In genomic region chr5:117138523-117138922, GRCh38 we compare ENCODE assay signal across 21 cellular contexts.
A peak's percentile ranks its signal among the peaks of the same experiment; 100 is the strongest.
DNase-seq lines count a peak whose midpoint lies in the region; ATAC-seq, FAIRE-seq and TF ChIP-seq lines count a peak whose summit lies in the region.
"Had no signal": no experiment of that assay in that cellular context is flagged by ENCODE, and none has a peak within 500 bp of the region (broad histone marks: within the 10 kb centered on the region; RNA-seq: fewer than 3 reads in every experiment).

No MANE protein-coding gene starts in this region.

- H3K4me3 ChIP-seq in HepG2 (replicated peaks in 1 of 3; ENCODE audit: insufficient read depth in 1 of 3, low read depth in 2 of 3, low read length in 3 of 3) (no peak overlapping the region), right lobe of liver (no peak overlapping the region), pancreas (no peak overlapping the region)

- H3K4me1 ChIP-seq in HepG2 (ENCODE audit: insufficient read depth, low read length) = no peaks in the 10 kb centered on the region
- H3K4me1 ChIP-seq in right lobe of liver = no peaks in the 10 kb centered on the region
- no peaks in the 10 kb centered on the region for H3K4me1 ChIP-seq in pancreas

- no peaks in the 10 kb centered on the region for H3K36me3 ChIP-seq in HepG2 (replicated peaks in 1 of 2; ENCODE audit: control insufficient read depth in 1 of 2, insufficient read depth in 2 of 2, low read length in 2 of 2)
- H3K36me3 ChIP-seq in right lobe of liver = no peaks in the 10 kb centered on the region
- no peaks in the 10 kb centered on the region for H3K36me3 ChIP-seq in pancreas

- H3K4me2 ChIP-seq in HepG2 (ENCODE audit: low read depth, low read length) = no peak overlapping the region

- TF ChIP-seq POLR2A in HepG2 (IDR thresholded peaks at IDR 0.05; ENCODE audit: insufficient read depth in 1 of 2, low read depth in 2 of 2, low read length in 2 of 2) (no peak), right lobe of liver (IDR thresholded peaks at IDR 0.05) (no peak)

- 3% methylated on average over 3 of the region's 3 CpGs for WGBS in HepG2 (ENCODE audit: low lambda C conversion rate)
- 82% methylated on average over 3 of the region's 3 CpGs for WGBS in right lobe of liver (ENCODE audit: insufficient coverage, low coverage, low lambda C conversion rate, missing lambda C conversion rate)
- 81 to 88% methylated on average over 3 of the region's 3 CpGs for WGBS in pancreas, 2 donors

- H3K27me3 ChIP-seq in HepG2 (ENCODE audit: control insufficient read depth in 1 of 2, insufficient read depth in 2 of 2, low read length in 2 of 2) = no peaks in the 10 kb centered on the region
- H3K27me3 ChIP-seq in right lobe of liver = no peaks in the 10 kb centered on the region
- no peaks in the 10 kb centered on the region for H3K27me3 ChIP-seq in pancreas

- intact Hi-C loops in HepG2 (cut with micrococcal nuclease; ENCODE audit: unreplicated experiment) = no loop called here
- intact Hi-C loops in right lobe of liver (cut with DNase I) = no loop called here
- intact Hi-C loops in pancreas (cut with DNase I) = no loop called here

- H4K20me1 ChIP-seq in HepG2 (ENCODE audit: insufficient read depth, low read length) = no peaks in the 10 kb centered on the region

- no peak overlapping the region for H3K9ac ChIP-seq in HepG2 (ENCODE audit: insufficient read depth, low read depth, low read length)

- H2AFZ ChIP-seq in HepG2 (ENCODE audit: low read length) = no peak overlapping the region

- H3K9me3 ChIP-seq in HepG2 (ENCODE audit: low read length) (no peaks in the 10 kb centered on the region), right lobe of liver (no peaks in the 10 kb centered on the region), pancreas (no peaks in the 10 kb centered on the region)

- POLR2A ChIA-PET in HepG2 (lab: Yijun Ruan, JAX) = no interaction called here

- no TSS peak for BruUV-seq in HepG2 (replicated peaks; lab: Mats Ljungman, UMichigan)

- DNase-seq in HepG2 (ENCODE audit: low spot score) (no peak), right lobe of liver (no peak), RCC 7860 (ENCODE audit: low spot score) (no peak), pancreas (no peak), NCI-H1694 treated with DMSO at 0.1 percent for 48 hours (lab: John Stamatoyannopoulos, UW) (no peak), HuH-7 (ENCODE audit: low spot score) (no peak), activated gamma-delta T cell (lab: John Stamatoyannopoulos, UW) (no peak)
- DNase-seq: 8988T; C1 segment of cervical spinal cord; Calu3; CD4-positive, alpha-beta memory T cell; COR-L47; DMS53; DMS79 treated with DMSO at 0.1 percent for 48 hours; GF-D8; GOT3; HCEC 1CT had no signal

- TF ChIP-seq RAD21 in HepG2 (CRISPR knock-in tag; IDR thresholded peaks at IDR 0.05) = no peak

- CTCF ChIA-PET in HepG2 (lab: Yijun Ruan, JAX; ENCODE audit: low intra/inter-chr PET ratio, low total read pairs) = no interaction called here

- in situ Hi-C loops in HepG2 (cut with HindIII; ENCODE audit: extremely low pct_ligation_motif_present, low pct_unique_long_range_greater_than_20kb) = no loop called here

- TF ChIP-seq EP300 in HepG2 (IDR thresholded peaks at IDR 0.05; ENCODE audit: low read depth in 2 of 2, low read length in 2 of 2) (no peak), HepG2 (CRISPR knock-in tag; IDR thresholded peaks at IDR 0.05; ENCODE audit: borderline replicate concordance) (no peak)

- no peak overlapping the region for H3K27ac ChIP-seq in HepG2 (ENCODE audit: extremely low read length, insufficient read depth, low read length)
- H3K27ac ChIP-seq in right lobe of liver = no peak overlapping the region
- H3K27ac ChIP-seq in pancreas = no peak overlapping the region

- TF ChIP-seq CTCF in HepG2 (CRISPR knock-in tag; IDR thresholded peaks at IDR 0.05) (no peak), right lobe of liver (IDR thresholded peaks at IDR 0.05) (no peak), pancreas (IDR thresholded peaks at IDR 0.05) (no peak)

- FAIRE-seq in HepG2 (lab: Jason Lieb, UNC) (no peak), RCC 7860 (lab: Jason Lieb, UNC) (peak; percentile 46), endometrium (lab: Jason Lieb, UNC) (peak; percentile 67), pancreas (lab: Jason Lieb, UNC) (peak; percentile 74)
- FAIRE-seq: GM12891, GM18507, H54 had no signal

- no peaks in the 10 kb centered on the region for H3K79me2 ChIP-seq in HepG2 (ENCODE audit: insufficient read depth, low read length)

- ATAC-seq in HepG2 = no peak
- ATAC-seq in right lobe of liver = no peak
- no peak for ATAC-seq in pancreas

TF ChIP-seq in HepG2, 621 proteins besides CTCF, POLR2A, EP300 and RAD21:
- TF ChIP-seq ATF7 (IDR thresholded peaks at IDR 0.05) (0 out of 2 replicates have a peak, but pooled peaks have one; percentile 24), ATF7 (CRISPR knock-in tag; IDR thresholded peaks at IDR 0.05) (no peak), ZNF280B (CRISPR knock-in tag; IDR thresholded peaks at IDR 0.05; ENCODE audit: borderline replicate concordance) (no peak), CEBPB (IDR thresholded peaks at IDR 0.05; ENCODE audit: borderline replicate concordance, low read depth, low read length) (0 out of 2 replicates have a peak, but pooled peaks have one; percentile 11)
TF ChIP-seq in HepG2: peak in this region for 2.
